ENCODE assay signal across 9 cellular contexts in the genomic region with DNA sequence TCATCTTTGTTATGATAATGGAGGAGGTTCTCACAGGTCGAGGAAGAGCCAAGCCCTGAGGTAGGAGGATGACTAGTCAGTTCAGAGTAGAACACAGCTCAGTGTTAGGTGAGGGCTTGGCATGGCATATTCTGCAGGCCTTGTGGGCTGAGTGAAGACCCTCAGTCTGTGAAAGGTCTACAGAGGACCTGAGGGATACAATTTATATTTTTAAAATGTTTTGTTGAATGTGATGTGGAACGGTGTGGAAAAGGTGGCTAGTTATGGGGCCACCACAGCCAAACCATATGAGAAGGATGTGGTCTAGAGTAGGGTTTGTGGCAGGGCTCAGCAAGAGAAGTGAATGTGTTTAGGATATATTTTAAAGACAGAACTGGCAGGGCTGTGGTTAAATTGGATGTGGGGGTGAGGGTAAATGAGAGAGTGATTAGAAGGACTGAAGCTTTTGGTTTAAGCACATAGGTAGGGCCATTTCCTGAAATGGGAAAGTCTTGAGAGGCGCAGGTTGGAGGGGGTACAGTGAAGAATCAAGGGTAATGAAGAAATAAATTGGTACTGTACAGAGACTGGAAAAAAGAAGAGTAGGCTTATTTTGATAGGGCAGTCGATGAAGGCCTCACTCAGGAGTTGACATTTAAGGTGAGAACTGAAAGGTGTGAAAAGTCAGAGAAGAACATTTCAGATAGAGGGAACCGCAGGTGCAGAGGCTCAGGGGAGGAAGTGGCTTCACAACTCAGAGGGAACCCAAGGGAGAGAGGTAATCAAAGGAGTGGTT.
DNase-seq lines count a peak whose midpoint lies in the region; ATAC-seq lines count a peak whose summit lies in the region.
"Had no signal": no experiment of that assay in that cellular context is flagged by ENCODE, and none has a peak within 500 bp of the region (broad histone marks: within the 10 kb centered on the region; RNA-seq: fewer than 3 reads in every experiment).

No MANE protein-coding gene starts in this region.

- no peak overlapping the region for H3K9ac ChIP-seq in neuronal stem cell (ENCODE audit: low read depth, low read length, poor library complexity)

- no peak overlapping the region for H2AFZ ChIP-seq in neuronal stem cell (ENCODE audit: low read length)

- H3K14ac ChIP-seq in neuronal stem cell (ENCODE audit: low read length) = no peak overlapping the region

- H3K9me3 Mint-ChIP-seq in naive thymus-derived CD8-positive, alpha-beta T cell = peaks cover 0 to 13% (median 5%) of the 10 kb centered on the region in 9 donors

- no peak overlapping the region for H3K18ac ChIP-seq in neuronal stem cell (ENCODE audit: low read length)

- H3K4ac ChIP-seq in neuronal stem cell (ENCODE audit: low read length) = no peak overlapping the region

- H3K9me3 ChIP-seq in T-helper 17 cell (ENCODE audit: control insufficient read depth, low read length, poor library complexity, severe bottlenecking) (peaks cover under 1% of the 10 kb centered on the region), neuronal stem cell (replicated peaks in 1 of 2; ENCODE audit: control insufficient read depth in 2 of 2, insufficient read depth in 1 of 2, low read depth in 1 of 2, low read length in 2 of 2) (peaks cover 0 to 4% of the 10 kb centered on the region in 2 donors)

- H3K4me1 Mint-ChIP-seq in T-helper 17 cell = peaks cover 31% of the 10 kb centered on the region
- H3K4me1 Mint-ChIP-seq in naive thymus-derived CD8-positive, alpha-beta T cell = peaks cover 24 to 61% (median 44%) of the 10 kb centered on the region in 4 donors

- H3K27me3 Mint-ChIP-seq in T-helper 17 cell = no peaks in the 10 kb centered on the region
- H3K27me3 Mint-ChIP-seq in naive thymus-derived CD8-positive, alpha-beta T cell = peaks cover 0 to 4% (median 2%) of the 10 kb centered on the region in 5 donors

- H3K27me3 ChIP-seq in neuronal stem cell (ENCODE audit: control insufficient read depth in 3 of 3, insufficient read depth in 3 of 3, low read depth in 1 of 3, low read length in 3 of 3) = no peaks in the 10 kb centered on the region

- H3K4me3 ChIP-seq in neuronal stem cell (ENCODE audit: low read length in 2 of 2) = no peak overlapping the region

- no peak overlapping the region for H4K91ac ChIP-seq in neuronal stem cell (ENCODE audit: low read depth, low read length, poor library complexity)

- no peak overlapping the region for H2BK5ac ChIP-seq in neuronal stem cell (ENCODE audit: low read length)

- H3K27ac Mint-ChIP-seq in T-helper 17 cell = peak overlapping the region; percentile 56
- peak overlapping the region; percentile 1 to 93 (median 55) for H3K27ac Mint-ChIP-seq in naive thymus-derived CD8-positive, alpha-beta T cell

- H3K27ac ChIP-seq in neuronal stem cell (replicated peaks; ENCODE audit: low read length) = no peak overlapping the region

- H2BK15ac ChIP-seq in neuronal stem cell (ENCODE audit: low read length) = no peak overlapping the region

- no peak overlapping the region for H2AK5ac ChIP-seq in neuronal stem cell (ENCODE audit: low read depth, low read length)

- H3K4me1 ChIP-seq in neuronal stem cell (ENCODE audit: control insufficient read depth in 2 of 2, insufficient read depth in 1 of 2, low read depth in 1 of 2, low read length in 2 of 2) = no peaks in the 10 kb centered on the region

- peak; percentile 82 for ATAC-seq in GM18517 (IDR thresholded peaks at IDR 0.05; ENCODE audit: unreplicated experiment)
- ATAC-seq in HG02763 (IDR thresholded peaks at IDR 0.05; ENCODE audit: unreplicated experiment) = peak; percentile 78
- peak; percentile 85 for ATAC-seq in T-helper 17 cell
- peak; percentile 81 to 89 for ATAC-seq in naive thymus-derived CD8-positive, alpha-beta T cell

- no peak overlapping the region for H2BK120ac ChIP-seq in neuronal stem cell (ENCODE audit: low read depth, low read length)

- peak overlapping the region; percentile 60 for H3K4me3 Mint-ChIP-seq in T-helper 17 cell
- peak overlapping the region; percentile 37 to 75 (median 52) for H3K4me3 Mint-ChIP-seq in naive thymus-derived CD8-positive, alpha-beta T cell

- 100% methylated on average over 1 of the region's 5 CpGs for WGBS in neuronal stem cell (ENCODE audit: extremely low coverage in 2 of 2, insufficient read length in 2 of 2, insufficient replicate concordance in 1 of 2), 2 donors

- DNase-seq in T-helper 17 cell (no peak), NOMO-1 treated with dmso at 0.1 percent for 144 hours (lab: John Stamatoyannopoulos, UW; ENCODE audit: unreplicated experiment) (no peak), ureter (ENCODE audit: low spot score) (no peak), HuH-7.5 (ENCODE audit: low spot score) (no peak), neuronal stem cell (ENCODE audit: low spot score) (no peak)
- peak in 9 of 10 donors; percentile 1 to 84 (median 62) for DNase-seq in naive thymus-derived CD8-positive, alpha-beta T cell
- DNase-seq: left cardiac atrium had no signal

- H3K4me2 ChIP-seq in neuronal stem cell (ENCODE audit: insufficient read depth, low read length, poor library complexity, severe bottlenecking) = no peak overlapping the region

- H3K23ac ChIP-seq in neuronal stem cell (ENCODE audit: low read depth, low read length, poor library complexity) = no peak overlapping the region

- no peak overlapping the region for H2BK12ac ChIP-seq in neuronal stem cell (ENCODE audit: low read length)

- no peaks in the 10 kb centered on the region for H3K36me3 Mint-ChIP-seq in T-helper 17 cell (ENCODE audit: low read depth)
- peaks cover 0 to 16% (median 0%) of the 10 kb centered on the region in 3 donors for H3K36me3 Mint-ChIP-seq in naive thymus-derived CD8-positive, alpha-beta T cell

- H3K36me3 ChIP-seq in neuronal stem cell (replicated peaks in 1 of 2; ENCODE audit: control insufficient read depth in 2 of 2, insufficient read depth in 2 of 2, low read length in 2 of 2) = no peaks in the 10 kb centered on the region

- POLR2A ChIA-PET in naive thymus-derived CD8-positive, alpha-beta T cell (lab: Charles Lee) = interaction anchor here (0.5 kb wide), 1 partner anchor 17 kb away, joined by 3 read pairs; no protein-coding TSS in a partner anchor

- no peak overlapping the region for H4K8ac ChIP-seq in neuronal stem cell (ENCODE audit: low read depth, low read length)

- no peaks in the 10 kb centered on the region for H3K79me1 ChIP-seq in neuronal stem cell (ENCODE audit: low read depth, low read length)

Comparison
In these comparisons a context has a peak if more than half of its experiments do, and no peak if none do; other contexts are left out.
1. DNase-seq: peak in naive thymus-derived CD8-positive, alpha-beta T cell (9 of 10); none in T-helper 17 cell (0 of 3), NOMO-1 treated with dmso at 0.1 percent for 144 hours (single experiment), ureter (single experiment), HuH-7.5 (single experiment) and neuronal stem cell (single experiment).
2. Peak in every context shown above with its lines, with median percentiles within 50 percentile points of each other: ATAC-seq.